In genomic region chr19:49581007-49581508, GRCh38 we compare ENCODE assay signal across 8 cellular contexts. TPM values are rescaled to one million over a fixed set of nuclear protein-coding genes. Genes with fewer than 3 reads are reported as not detected.
DNase-seq lines count a peak whose midpoint lies in the region; ATAC-seq lines count a peak whose summit lies in the region.

TSS of gene PRRG2 (plus strand) at chr19:49581316. CDS start at chr19:49583220, 1,904 bp downstream.

- H3K27ac Mint-ChIP-seq in activated T-helper 2 cell treated with anti-CD3 and anti-CD28 coated beads, Interferon-gamma antibody, Interleukin-2, Interleukin-4, amounts not matched to agents 10 μg/mL and 5 μg/mL and 100 μg/mL, durations not matched to agents 14 hours and 24 hours and 36 hours, result peak within 1 kb of the TSS; percentile 87
- H3K27ac Mint-ChIP-seq in immature natural killer cell, result peak within 1 kb of the TSS; percentile 81 to 97 (median 96)

- intact Hi-C loops in activated T-helper 2 cell treated with anti-CD3 and anti-CD28 coated beads, Interferon-gamma antibody, Interleukin-2, Interleukin-4, amounts not matched to agents 10 μg/mL and 5 μg/mL and 100 μg/mL, durations not matched to agents 14 hours and 24 hours and 36 hours (cut with micrococcal nuclease), result no loop called here

- H3K36me3 Mint-ChIP-seq in activated T-helper 2 cell treated with anti-CD3 and anti-CD28 coated beads, Interferon-gamma antibody, Interleukin-2, Interleukin-4, amounts not matched to agents 10 μg/mL and 5 μg/mL and 100 μg/mL, durations not matched to agents 14 hours and 24 hours and 36 hours (ENCODE audit: low read depth), result peaks cover 4% of the 10 kb centered on the region
- no peaks in the 10 kb centered on the region for H3K36me3 Mint-ChIP-seq in immature natural killer cell

- H3K4me3 ChIP-seq in subcutaneous abdominal adipose tissue (ENCODE audit: low read depth in 1 of 5, low read length in 5 of 5), result peak within 1 kb of the TSS; percentile 70 to 96 (median 75)

- H3K27ac ChIP-seq in subcutaneous abdominal adipose tissue (ENCODE audit: low read depth, low read length), result peak within 1 kb of the TSS; percentile 87

- DNase-seq in NCI-H146 (lab: John Stamatoyannopoulos, UW), result peak; percentile 70
- no peak for DNase-seq in NCI-H146 treated with DMSO at 0.1 percent for 48 hours (lab: John Stamatoyannopoulos, UW; ENCODE audit: unreplicated experiment)
- DNase-seq in activated T-helper 2 cell treated with anti-CD3 and anti-CD28 coated beads, Interferon-gamma antibody, Interleukin-2, Interleukin-4, amounts not matched to agents 10 μg/mL and 5 μg/mL and 100 μg/mL, durations not matched to agents 14 hours and 24 hours and 36 hours (ENCODE audit: low spot score), result no peak
- no peak for DNase-seq in immature natural killer cell
- DNase-seq in mesenteric fat pad (ENCODE audit: low spot score), result no peak

- no peaks in the 10 kb centered on the region for H3K9me3 Mint-ChIP-seq in activated T-helper 2 cell treated with anti-CD3 and anti-CD28 coated beads, Interferon-gamma antibody, Interleukin-2, Interleukin-4, amounts not matched to agents 10 μg/mL and 5 μg/mL and 100 μg/mL, durations not matched to agents 14 hours and 24 hours and 36 hours
- H3K9me3 Mint-ChIP-seq in immature natural killer cell, result no peaks in the 10 kb centered on the region

- H3K4me3 Mint-ChIP-seq in activated T-helper 2 cell treated with anti-CD3 and anti-CD28 coated beads, Interferon-gamma antibody, Interleukin-2, Interleukin-4, amounts not matched to agents 10 μg/mL and 5 μg/mL and 100 μg/mL, durations not matched to agents 14 hours and 24 hours and 36 hours (ENCODE audit: low read depth), result peak within 1 kb of the TSS; percentile 94
- peak within 1 kb of the TSS; percentile 91 to 97 (median 97) for H3K4me3 Mint-ChIP-seq in immature natural killer cell

- H3K27me3 ChIP-seq in subcutaneous abdominal adipose tissue (ENCODE audit: control insufficient read depth in 5 of 5, insufficient read depth in 4 of 5, low read length in 5 of 5), result no peaks in the 10 kb centered on the region

- H3K9me3 ChIP-seq in subcutaneous abdominal adipose tissue (ENCODE audit: control insufficient read depth in 5 of 5, low read length in 5 of 5), result no peaks in the 10 kb centered on the region

- H3K27me3 Mint-ChIP-seq in activated T-helper 2 cell treated with anti-CD3 and anti-CD28 coated beads, Interferon-gamma antibody, Interleukin-2, Interleukin-4, amounts not matched to agents 10 μg/mL and 5 μg/mL and 100 μg/mL, durations not matched to agents 14 hours and 24 hours and 36 hours (ENCODE audit: low read depth), result no peaks in the 10 kb centered on the region
- H3K27me3 Mint-ChIP-seq in immature natural killer cell (ENCODE audit: low read depth in 3 of 3), result peaks cover 0 to 2% (median 2%) of the 10 kb centered on the region in 3 donors

- peak within 1 kb of the TSS; percentile 85 to 94 (median 88) for H3K9ac ChIP-seq in subcutaneous abdominal adipose tissue (ENCODE audit: low read length in 5 of 5)

- peaks cover 4 to 25% (median 21%) of the 10 kb centered on the region in 5 donors for H3K4me1 ChIP-seq in subcutaneous abdominal adipose tissue (ENCODE audit: control insufficient read depth in 5 of 5, insufficient read depth in 5 of 5, low read length in 5 of 5)

- H3K36me3 ChIP-seq in subcutaneous abdominal adipose tissue (ENCODE audit: control insufficient read depth in 5 of 5, insufficient read depth in 5 of 5, low read length in 5 of 5), result peaks cover 0 to 3% (median 2%) of the 10 kb centered on the region in 5 donors

- no peak for ATAC-seq in GM21447 (IDR thresholded peaks at IDR 0.05; ENCODE audit: unreplicated experiment)
- ATAC-seq in HG03039 (IDR thresholded peaks at IDR 0.05; ENCODE audit: unreplicated experiment), result no peak

- peaks cover 17% of the 10 kb centered on the region for H3K4me1 Mint-ChIP-seq in activated T-helper 2 cell treated with anti-CD3 and anti-CD28 coated beads, Interferon-gamma antibody, Interleukin-2, Interleukin-4, amounts not matched to agents 10 μg/mL and 5 μg/mL and 100 μg/mL, durations not matched to agents 14 hours and 24 hours and 36 hours (ENCODE audit: low read depth)
- peaks cover 25 to 36% of the 10 kb centered on the region in 2 donors for H3K4me1 Mint-ChIP-seq in immature natural killer cell

RNA-seq across cellular contexts. Expression of gene PRRG2, which starts in this region (rescaled TPM):
- 0.83 and 0.84 TPM in 2 replicates for total RNA-seq in activated T-helper 2 cell treated with anti-CD3 and anti-CD28 coated beads, Interferon-gamma antibody, Interleukin-2, Interleukin-4, amounts not matched to agents 10 μg/mL and 5 μg/mL and 100 μg/mL, durations not matched to agents 14 hours and 24 hours and 36 hours
- under 1 TPM in 1 of 3 donors, not detected in 2; 0.78 TPM for polyA plus RNA-seq in immature natural killer cell
- 1.1 TPM for total RNA-seq in mesenteric fat pad
